8 cellular contexts compared by ENCODE assay signal in the genomic region with DNA sequence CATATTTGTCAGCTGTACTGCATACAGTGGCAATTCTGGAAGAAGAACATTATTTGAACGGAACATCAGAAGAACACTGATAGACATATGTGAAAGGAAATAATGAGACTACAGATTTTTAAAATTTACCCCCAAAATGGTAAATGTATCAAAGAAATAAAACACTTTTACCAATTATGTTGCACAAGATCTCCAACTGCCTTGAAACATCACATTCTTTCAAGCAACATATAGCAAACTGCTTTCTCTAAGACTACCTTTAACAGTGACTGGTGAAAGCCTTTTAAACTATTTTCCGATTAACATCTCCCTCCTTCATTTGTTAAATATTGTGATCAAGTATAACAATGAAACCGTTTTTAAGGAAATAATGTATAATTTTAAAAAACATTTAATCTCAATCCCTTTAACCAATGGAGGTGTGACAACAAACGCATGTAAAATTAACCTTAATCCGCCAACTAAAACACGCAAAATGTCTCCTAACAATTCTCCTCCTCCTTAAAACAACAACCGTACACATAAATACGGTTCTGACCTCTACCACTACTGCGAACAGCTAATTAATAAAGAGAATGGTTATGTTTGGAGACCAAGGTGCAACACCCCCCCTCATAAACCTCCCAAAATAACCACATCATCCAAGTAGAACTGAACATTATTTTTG. TPM values are rescaled to one million over a fixed set of nuclear protein-coding genes. Genes with fewer than 3 reads are reported as not detected.
DNase-seq lines count a peak whose midpoint lies in the region; ATAC-seq and TF ChIP-seq lines count a peak whose summit lies in the region.

No MANE protein-coding gene starts in this region.

- H3K18ac ChIP-seq in neuronal stem cell (ENCODE audit: low read length) = no peak overlapping the region

- ATAC-seq in left lobe of liver = no peak

- intact Hi-C loops in Caco-2 (cut with micrococcal nuclease; ENCODE audit: unreplicated experiment) = no loop called here

- H4K91ac ChIP-seq in neuronal stem cell (ENCODE audit: low read depth, low read length, poor library complexity) = no peak overlapping the region

- H3K79me2 ChIP-seq in OCI-LY3 (ENCODE audit: low read length) = peaks cover 69% of the 10 kb centered on the region

- H4K20me1 ChIP-seq in OCI-LY3 (ENCODE audit: insufficient read depth, low read length) = peaks cover 48% of the 10 kb centered on the region

- H3K27ac ChIP-seq in OCI-LY3 (ENCODE audit: low read length) (no peak overlapping the region), endodermal cell (ENCODE audit: low read depth, low read length) (no peak overlapping the region), neuronal stem cell (replicated peaks; ENCODE audit: low read length) (no peak overlapping the region)

- no peak overlapping the region for H2BK120ac ChIP-seq in neuronal stem cell (ENCODE audit: low read depth, low read length)

- BruUV-seq in Caco-2 (replicated peaks; lab: Mats Ljungman, UMichigan) = TSS peak; percentile 36

- H2BK15ac ChIP-seq in neuronal stem cell (ENCODE audit: low read length) = no peak overlapping the region

- H2AK5ac ChIP-seq in neuronal stem cell (ENCODE audit: low read depth, low read length) = no peak overlapping the region

- H3K4me1 ChIP-seq in Caco-2 (peaks cover 6% of the 10 kb centered on the region), OCI-LY3 (ENCODE audit: low read length) (peaks cover 18% of the 10 kb centered on the region), endodermal cell (ENCODE audit: control insufficient read depth, insufficient read depth, low read length) (no peaks in the 10 kb centered on the region), neuronal stem cell (ENCODE audit: control insufficient read depth in 2 of 2, insufficient read depth in 1 of 2, low read depth in 1 of 2, low read length in 2 of 2) (peaks cover 0 to 4% of the 10 kb centered on the region in 2 donors)

- H3K27me3 ChIP-seq in Caco-2 (replicated peaks; ENCODE audit: control insufficient read depth, insufficient read depth, low read length) = no peaks in the 10 kb centered on the region
- no peaks in the 10 kb centered on the region for H3K27me3 ChIP-seq in OCI-LY3 (ENCODE audit: low read depth, low read length)
- H3K27me3 ChIP-seq in endodermal cell (ENCODE audit: control insufficient read depth, insufficient read depth, low read length, poor library complexity, severe bottlenecking) = no peaks in the 10 kb centered on the region
- no peaks in the 10 kb centered on the region for H3K27me3 ChIP-seq in neuronal stem cell (ENCODE audit: control insufficient read depth in 3 of 3, insufficient read depth in 3 of 3, low read depth in 1 of 3, low read length in 3 of 3)

- TF ChIP-seq CTCF in Caco-2 (IDR thresholded peaks at IDR 0.05; ENCODE audit: insufficient read depth in 1 of 2, low read depth in 1 of 2, low read length in 1 of 2, severe bottlenecking in 1 of 2, unreplicated experiment in 1 of 2) = no peak
- no peak for TF ChIP-seq CTCF in OCI-LY3 (IDR thresholded peaks at IDR 0.05; ENCODE audit: low read depth, low read length)
- TF ChIP-seq CTCF in endodermal cell (conservative IDR thresholded peaks at IDR 0.05) = no peak

- H3K4me3 Mint-ChIP-seq in Caco-2 (ENCODE audit: unreplicated experiment) (peak overlapping the region; percentile 93), endodermal cell (peak overlapping the region; percentile 96)

- H3K27ac Mint-ChIP-seq in Caco-2 (ENCODE audit: unreplicated experiment) = peak overlapping the region; percentile 95
- H3K27ac Mint-ChIP-seq in endodermal cell = peak overlapping the region; percentile 98

- H3K79me1 ChIP-seq in neuronal stem cell (ENCODE audit: low read depth, low read length) = peaks cover 5% of the 10 kb centered on the region

- H3K4me2 ChIP-seq in OCI-LY3 (ENCODE audit: low read length) = peak overlapping the region; percentile 95
- H3K4me2 ChIP-seq in neuronal stem cell (ENCODE audit: insufficient read depth, low read length, poor library complexity, severe bottlenecking) = peak overlapping the region; percentile 54

- H3K14ac ChIP-seq in neuronal stem cell (ENCODE audit: low read length) = no peak overlapping the region

- H3K4ac ChIP-seq in neuronal stem cell (ENCODE audit: low read length) = no peak overlapping the region

- no peaks in the 10 kb centered on the region for H3K27me3 Mint-ChIP-seq in Caco-2 (ENCODE audit: insufficient read depth, unreplicated experiment)
- no peaks in the 10 kb centered on the region for H3K27me3 Mint-ChIP-seq in endodermal cell (ENCODE audit: insufficient read depth)

- no peak overlapping the region for H4K8ac ChIP-seq in neuronal stem cell (ENCODE audit: low read depth, low read length)

- H3K4me1 Mint-ChIP-seq in Caco-2 (ENCODE audit: low read depth, unreplicated experiment) = peaks cover 10% of the 10 kb centered on the region
- H3K4me1 Mint-ChIP-seq in endodermal cell = peaks cover 26% of the 10 kb centered on the region

- H2BK5ac ChIP-seq in neuronal stem cell (ENCODE audit: low read length) = no peak overlapping the region

- H3K36me3 Mint-ChIP-seq in Caco-2 (ENCODE audit: insufficient read depth, unreplicated experiment) (peaks cover 24% of the 10 kb centered on the region), endodermal cell (ENCODE audit: low read depth) (no peaks in the 10 kb centered on the region)

- no peaks in the 10 kb centered on the region for H3K36me3 ChIP-seq in Caco-2 (ENCODE audit: control insufficient read depth, insufficient read depth, low read length)
- no peaks in the 10 kb centered on the region for H3K36me3 ChIP-seq in OCI-LY3 (replicated peaks; ENCODE audit: low read depth, low read length)
- no peaks in the 10 kb centered on the region for H3K36me3 ChIP-seq in endodermal cell (ENCODE audit: control insufficient read depth, insufficient read depth, low read length)
- H3K36me3 ChIP-seq in neuronal stem cell (replicated peaks in 1 of 2; ENCODE audit: control insufficient read depth in 2 of 2, insufficient read depth in 2 of 2, low read length in 2 of 2) = peaks cover 0 to 6% of the 10 kb centered on the region in 2 donors

- no peak overlapping the region for H2BK12ac ChIP-seq in neuronal stem cell (ENCODE audit: low read length)

- H2AFZ ChIP-seq in OCI-LY3 (ENCODE audit: low read depth, low read length) = no peak overlapping the region
- peak overlapping the region; percentile 70 for H2AFZ ChIP-seq in neuronal stem cell (ENCODE audit: low read length)

- H3K9me3 ChIP-seq in Caco-2 = no peaks in the 10 kb centered on the region
- H3K9me3 ChIP-seq in OCI-LY3 (ENCODE audit: insufficient read depth, low read length) = no peaks in the 10 kb centered on the region
- no peaks in the 10 kb centered on the region for H3K9me3 ChIP-seq in endodermal cell (ENCODE audit: control insufficient read depth, low read length)
- H3K9me3 ChIP-seq in neuronal stem cell (replicated peaks in 1 of 2; ENCODE audit: control insufficient read depth in 2 of 2, insufficient read depth in 1 of 2, low read depth in 1 of 2, low read length in 2 of 2) = no peaks in the 10 kb centered on the region

- H3K9me3 Mint-ChIP-seq in Caco-2 (ENCODE audit: unreplicated experiment) = no peaks in the 10 kb centered on the region
- no peaks in the 10 kb centered on the region for H3K9me3 Mint-ChIP-seq in endodermal cell

- 1% methylated on average over 5 of the region's 9 CpGs; no CpG with 5 or more reads in 1 of the 2 experiments for WGBS in endodermal cell (ENCODE audit: insufficient coverage in 1 of 2, insufficient read length in 1 of 2), 2 experiments
- no CpG with 5 or more reads among the region's 9 CpGs for WGBS in neuronal stem cell (ENCODE audit: extremely low coverage in 2 of 2, insufficient read length in 2 of 2, insufficient replicate concordance in 1 of 2), 2 donors

- H3K23ac ChIP-seq in neuronal stem cell (ENCODE audit: low read depth, low read length, poor library complexity) = no peak overlapping the region

- DNase-seq in Caco-2 (no peak), endodermal cell (no peak), neuronal stem cell (ENCODE audit: low spot score) (no peak), islet precursor cell (no peak), EL (no peak), NCI-H748 treated with DMSO at 0.1 percent for 48 hours (lab: John Stamatoyannopoulos, UW) (no peak), left lobe of liver (ENCODE audit: low spot score) (no peak)

- POLR2A ChIA-PET in Caco-2 (lab: Charles Lee) = no interaction called here

- peak overlapping the region; percentile 99 for H3K9ac ChIP-seq in OCI-LY3 (ENCODE audit: low read length)
- H3K9ac ChIP-seq in endodermal cell (ENCODE audit: extremely low read depth, low read length, poor library complexity, severe bottlenecking) = peak overlapping the region; percentile 90
- peak overlapping the region; percentile 83 for H3K9ac ChIP-seq in neuronal stem cell (ENCODE audit: low read depth, low read length, poor library complexity)

- CTCF ChIA-PET in Caco-2 (lab: Charles Lee) = no interaction called here

- peak overlapping the region; percentile 68 for H3K4me3 ChIP-seq in Caco-2 (ENCODE audit: low read depth, low read length)
- H3K4me3 ChIP-seq in OCI-LY3 (ENCODE audit: low read length) = peak overlapping the region; percentile 99
- peak overlapping the region; percentile 97 for H3K4me3 ChIP-seq in endodermal cell (ENCODE audit: low read length)
- peak overlapping the region; percentile 87 to 90 for H3K4me3 ChIP-seq in neuronal stem cell (ENCODE audit: low read length in 2 of 2)

RNA-seq across cellular contexts. Expression of a gene that starts 2.4 kb away (rescaled TPM):
- total RNA-seq in Caco-2 (2022) = 57.2 and 60.5 TPM in 2 replicates
- total RNA-seq in endodermal cell = 10 to 100 TPM; 71.9 to 84.5 TPM
- 62.9 TPM for polyA plus RNA-seq in endodermal cell (2013, experiment 1 of 2)
- polyA plus RNA-seq in endodermal cell (2013, experiment 2 of 2) = 60.6 TPM
- polyA plus RNA-seq in neuronal stem cell (2013, experiment 1 of 2) = 44.2 TPM
- polyA plus RNA-seq in neuronal stem cell (2013, experiment 2 of 2) = 43.9 TPM
- total RNA-seq in left lobe of liver = 21.0 TPM
